9 cellular contexts compared by ENCODE assay signal in genomic region chr7:129095258-129095657, GRCh38. TPM values are rescaled to one million over a fixed set of nuclear protein-coding genes. Genes with fewer than 3 reads are reported as not detected.
DNase-seq lines count a peak whose midpoint lies in the region; ATAC-seq and FAIRE-seq lines count a peak whose summit lies in the region.
"Had no signal": no experiment of that assay in that cellular context is flagged by ENCODE, and none has a peak within 500 bp of the region (broad histone marks: within the 10 kb centered on the region; RNA-seq: fewer than 3 reads in every experiment).

No MANE protein-coding gene starts in this region.

- H3K36me3 Mint-ChIP-seq in naive B cell = no peaks in the 10 kb centered on the region

- no peak overlapping the region for H3K4me3 ChIP-seq in Jurkat, Clone E6-1 (ENCODE audit: low read length)

- peak; percentile 93 for DNase-seq in Jurkat, Clone E6-1 (ENCODE audit: low read depth, low spot score)
- DNase-seq in naive B cell (peak; percentile 54), NCI-H446 (lab: John Stamatoyannopoulos, UW) (no peak), left cardiac atrium (no peak), HTR-8/SVneo (ENCODE audit: insufficient read length, low spot score) (no peak)
- DNase-seq: NCI-H2171 treated with DMSO at 0.1 percent for 48 hours had no signal

- peak overlapping the region; percentile 16 to 89 (median 66) for H3K4me3 Mint-ChIP-seq in naive B cell

- no peaks in the 10 kb centered on the region for H3K9me3 Mint-ChIP-seq in naive B cell

- ATAC-seq in GM18873 (IDR thresholded peaks at IDR 0.05; ENCODE audit: low FRiP score, unreplicated experiment) (peak; percentile 74), GM21619 (IDR thresholded peaks at IDR 0.05; ENCODE audit: unreplicated experiment) (peak; percentile 82), naive B cell (ENCODE audit: low read depth in 2 of 2) (peak; percentile 92 to 95), left cardiac atrium (no peak)

- FAIRE-seq in HTR-8/SVneo (lab: Jason Lieb, UNC) = no peak
- FAIRE-seq: endothelial cell of umbilical vein had no signal

- H3K4me1 Mint-ChIP-seq in naive B cell = peaks cover 20 to 39% (median 38%) of the 10 kb centered on the region in 3 donors

- H3K27ac Mint-ChIP-seq in naive B cell = peak overlapping the region; percentile 80 to 96 (median 94)

- no peaks in the 10 kb centered on the region for H3K27me3 Mint-ChIP-seq in naive B cell

- intact Hi-C loops in left cardiac atrium (cut with DNase I) = no loop called here

RNA-seq across cellular contexts. Expression of gene TNPO3, which starts 40.3 kb away (rescaled TPM):
- 59.3 TPM for polyA plus RNA-seq in Jurkat, Clone E6-1 (2012; ENCODE audit: insufficient read depth, insufficient read length)
- 10 to 100 TPM; 28.7 to 38.7 (median 34.1) TPM for polyA plus RNA-seq in naive B cell (ENCODE audit: low read depth in 6 of 6)
- total RNA-seq in left cardiac atrium = 10 to 100 TPM; 23.9 to 28.0 TPM

RNA-seq across cellular contexts. Expression of gene TSPAN33, which starts 49.2 kb away (rescaled TPM):
- polyA plus RNA-seq in Jurkat, Clone E6-1 (2012; ENCODE audit: insufficient read depth, insufficient read length) = 22.4 TPM
- 100 to 1,000 TPM in 5 of 6 donors, 10 to 100 TPM in 1; 92.8 to 171 (median 136) TPM for polyA plus RNA-seq in naive B cell (ENCODE audit: low read depth in 6 of 6)
- 10 to 100 TPM; 10.9 to 12.3 TPM for total RNA-seq in left cardiac atrium
- total RNA-seq: endothelial cell of umbilical vein had no signal

Comparison
In these comparisons a context has a peak if more than half of its experiments do, and no peak if none do; other contexts are left out.
1. ATAC-seq: peak in GM18873 (single experiment), GM21619 (single experiment) and naive B cell (2 of 2); none in left cardiac atrium (0 of 2).
2. DNase-seq: peak in Jurkat, Clone E6-1 (single experiment) and naive B cell (single experiment); none in NCI-H446 (0 of 2), left cardiac atrium (single experiment) and HTR-8/SVneo (single experiment).